9 cellular contexts compared by ENCODE assay signal in genomic region chr5:81825237-81825636, GRCh38.
A peak's percentile ranks its signal among the peaks of the same experiment; 100 is the strongest.
DNase-seq lines count a peak whose midpoint lies in the region; ATAC-seq and TF ChIP-seq lines count a peak whose summit lies in the region.
"Had no signal": no experiment of that assay in that cellular context is flagged by ENCODE, and none has a peak within 500 bp of the region (broad histone marks: within the 10 kb centered on the region; RNA-seq: fewer than 3 reads in every experiment).

No MANE protein-coding gene starts in this region.

- peak; percentile 16 for DNase-seq in AG04449 (ENCODE audit: low read depth, low spot score)
- peak; percentile 77 for DNase-seq in LHCN-M2 (ENCODE audit: low read depth)
- DNase-seq in amniotic epithelial cell (ENCODE audit: low read depth): peak; percentile 56
- DNase-seq in iris pigment epithelial cell (ENCODE audit: low read depth): peak; percentile 67
- no peak for DNase-seq in activated naive CD4-positive, alpha-beta T cell treated with anti-CD3 and anti-CD28 coated beads for 36 hours
- DNase-seq in T-cell: no peak
- DNase-seq: NK-92 treated with Interleukin-12 subunit alpha and Interleukin-12 subunit beta, amount 100 ng/mL, for 24 hours had no signal

- peaks cover 6% of the 10 kb centered on the region for H3K4me1 Mint-ChIP-seq in activated naive CD4-positive, alpha-beta T cell treated with anti-CD3 and anti-CD28 coated beads for 36 hours (ENCODE audit: low read depth)
- peaks cover 6 to 11% (median 8%) of the 10 kb centered on the region in 3 donors for H3K4me1 Mint-ChIP-seq in T-cell

- ATAC-seq in GM18498 (IDR thresholded peaks at IDR 0.05; ENCODE audit: unreplicated experiment): no peak
- ATAC-seq in HG02642 (IDR thresholded peaks at IDR 0.05; ENCODE audit: poor library complexity, unreplicated experiment): no peak
- ATAC-seq in T-cell (replicated peaks in 1 of 4): no peak

- no peak overlapping the region for H3K27ac Mint-ChIP-seq in activated naive CD4-positive, alpha-beta T cell treated with anti-CD3 and anti-CD28 coated beads for 36 hours
- H3K27ac Mint-ChIP-seq in T-cell: no peak overlapping the region

- TF ChIP-seq CTCF in AG04449 (IDR thresholded peaks at IDR 0.05; ENCODE audit: insufficient read depth, low read length, missing control alignments): no peak

- H3K9me3 Mint-ChIP-seq in activated naive CD4-positive, alpha-beta T cell treated with anti-CD3 and anti-CD28 coated beads for 36 hours: no peaks in the 10 kb centered on the region
- no peaks in the 10 kb centered on the region for H3K9me3 Mint-ChIP-seq in T-cell

- intact Hi-C loops in activated naive CD4-positive, alpha-beta T cell treated with anti-CD3 and anti-CD28 coated beads for 36 hours (cut with micrococcal nuclease): no loop called here

- CTCF ChIA-PET in AG04449 (lab: Yijun Ruan, JAX) (interaction anchor here (0.9 to 2.6 kb wide), 6 partner anchors 8 to 62 kb away, joined by 3 to 17 read pairs (median 4); no protein-coding TSS in a partner anchor), T-cell (lab: Charles Lee) (interaction anchor here in 1 of 2 donors (1.0 kb wide), 1 partner anchor 74 kb away, joined by 3 read pairs; the partner anchor contains the start of gene SSBP2)
- CTCF ChIA-PET in activated naive CD4-positive, alpha-beta T cell treated with anti-CD3 and anti-CD28 coated beads for 36 hours (lab: Charles Lee): no interaction called here

- POLR2A ChIA-PET in AG04449 (lab: Yijun Ruan, JAX) (interaction anchor here (0.6 kb wide), 1 partner anchor 1242 kb away, joined by 3 read pairs; no protein-coding TSS in a partner anchor), T-cell (lab: Charles Lee) (no interaction called here)

- no peaks in the 10 kb centered on the region for H3K36me3 Mint-ChIP-seq in activated naive CD4-positive, alpha-beta T cell treated with anti-CD3 and anti-CD28 coated beads for 36 hours (ENCODE audit: low read depth)
- H3K36me3 Mint-ChIP-seq in T-cell: no peaks in the 10 kb centered on the region

- no peaks in the 10 kb centered on the region for H3K27me3 Mint-ChIP-seq in activated naive CD4-positive, alpha-beta T cell treated with anti-CD3 and anti-CD28 coated beads for 36 hours (ENCODE audit: low read depth)
- H3K27me3 Mint-ChIP-seq in T-cell: no peaks in the 10 kb centered on the region

- no peak overlapping the region for H3K4me3 Mint-ChIP-seq in activated naive CD4-positive, alpha-beta T cell treated with anti-CD3 and anti-CD28 coated beads for 36 hours
- no peak overlapping the region for H3K4me3 Mint-ChIP-seq in T-cell

- no peak overlapping the region for H3K4me3 ChIP-seq in AG04449 (ENCODE audit: low read depth, low read length)

Comparison
In these comparisons a context has a peak if more than half of its experiments do, and no peak if none do; other contexts are left out.
1. DNase-seq: peak in AG04449 (single experiment), LHCN-M2 (single experiment), amniotic epithelial cell (single experiment) and iris pigment epithelial cell (single experiment); none in activated naive CD4-positive, alpha-beta T cell treated with anti-CD3 and anti-CD28 coated beads for 36 hours (single experiment) and T-cell (0 of 34).